Comparison of ENCODE assay signal across 8 cellular contexts in the genomic region with DNA sequence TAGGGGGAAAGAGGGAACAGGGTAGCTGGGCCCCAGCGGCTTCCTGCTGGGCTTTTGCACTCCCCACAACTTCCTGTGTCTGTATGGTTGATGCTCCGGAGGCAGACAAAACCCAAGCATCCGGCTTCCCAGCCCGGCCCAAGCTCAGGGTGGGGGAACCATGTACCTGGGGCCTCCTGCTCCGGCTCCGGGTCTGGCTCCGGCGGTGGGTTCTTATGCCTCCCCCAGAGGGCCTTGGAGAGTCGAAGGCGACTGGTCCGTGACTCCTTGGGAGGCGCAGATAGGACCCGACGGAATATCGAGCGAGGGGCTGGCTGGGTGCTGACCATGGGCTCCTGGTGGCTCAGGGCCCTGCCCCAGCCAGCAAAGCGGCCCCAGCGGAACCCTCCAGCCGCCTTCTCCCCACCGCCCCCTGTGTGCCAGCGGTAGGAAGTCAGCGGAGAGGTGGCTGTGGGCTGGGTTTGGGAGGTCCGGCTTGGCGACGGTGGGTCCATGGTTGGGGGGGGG. TPM values are rescaled to one million over a fixed set of nuclear protein-coding genes. Genes with fewer than 3 reads are reported as not detected.
DNase-seq lines count a peak whose midpoint lies in the region; ATAC-seq and TF ChIP-seq lines count a peak whose summit lies in the region.

No MANE protein-coding gene starts in this region.

- H3K4me3 Mint-ChIP-seq in activated T-cell treated with anti-CD3 and anti-CD28 coated beads, Interleukin-2, amount 50 U/mL, for 4 hours: peak overlapping the region; percentile 94

- 27 to 80% methylated on average over 1 to 21 of the region's 25 CpGs for WGBS in testis, 2 donors

- peaks cover 59% of the 10 kb centered on the region for H3K4me1 Mint-ChIP-seq in activated T-cell treated with anti-CD3 and anti-CD28 coated beads, Interleukin-2, amount 50 U/mL, for 4 hours (ENCODE audit: low read depth)

- H3K27me3 ChIP-seq in testis: no peaks in the 10 kb centered on the region

- no peaks in the 10 kb centered on the region for H3K36me3 ChIP-seq in testis (ENCODE audit: low read depth, missing control alignments)

- DNase-seq in NAMALWA (ENCODE audit: low spot score): peak; percentile 69
- DNase-seq in activated T-cell treated with anti-CD3 and anti-CD28 coated beads, Interleukin-2, amount 50 U/mL, for 4 hours: peak; percentile 71
- DNase-seq in left lobe of liver (ENCODE audit: low spot score): no peak
- peak; percentile 74 for DNase-seq in stimulated activated naive CD4-positive, alpha-beta T cell treated with Interleukin-2 at 50 U/mL for 16 hours (lab: John Stamatoyannopoulos, UW)
- no peak for DNase-seq in testis
- DNase-seq in NCI-H69 (lab: John Stamatoyannopoulos, UW): no peak

- H3K27ac ChIP-seq in testis: no peak overlapping the region

- H3K4me3 ChIP-seq in testis: peak overlapping the region in 1 of 2 donors; percentile 38

- TF ChIP-seq CTCF in testis (IDR thresholded peaks at IDR 0.05): no peak

- peaks cover 8% of the 10 kb centered on the region for H3K36me3 Mint-ChIP-seq in activated T-cell treated with anti-CD3 and anti-CD28 coated beads, Interleukin-2, amount 50 U/mL, for 4 hours (ENCODE audit: insufficient read depth)

- TF ChIP-seq POLR2A in testis (IDR thresholded peaks at IDR 0.05): no peak

- H3K9me3 ChIP-seq in testis: no peaks in the 10 kb centered on the region

- no peaks in the 10 kb centered on the region for H3K27me3 Mint-ChIP-seq in activated T-cell treated with anti-CD3 and anti-CD28 coated beads, Interleukin-2, amount 50 U/mL, for 4 hours (ENCODE audit: low read depth)

- ATAC-seq in GM18511 (IDR thresholded peaks at IDR 0.05; ENCODE audit: unreplicated experiment) (peak; percentile 46), left lobe of liver (peak; percentile 7), GM18873 (IDR thresholded peaks at IDR 0.05; ENCODE audit: low FRiP score, unreplicated experiment) (no peak)
- peak; percentile 79 to 84 for ATAC-seq in activated T-cell treated with anti-CD3 and anti-CD28 coated beads, Interleukin-2, amount 50 U/mL, for 4 hours

- H3K9me3 Mint-ChIP-seq in activated T-cell treated with anti-CD3 and anti-CD28 coated beads, Interleukin-2, amount 50 U/mL, for 4 hours: no peaks in the 10 kb centered on the region

- no peaks in the 10 kb centered on the region for H3K4me1 ChIP-seq in testis

- intact Hi-C loops in testis (cut with DNase I; ENCODE audit: low total_unique reads): no loop called here

RNA-seq across cellular contexts. Expression of gene RASAL3, which starts 0.4 kb away (rescaled TPM):
- 100 to 1,000 TPM in 2 of 3 donors, 10 to 100 TPM in 1; 91.0 to 112 (median 106) TPM for total RNA-seq in activated T-cell treated with anti-CD3 and anti-CD28 coated beads, Interleukin-2, amount 50 U/mL, for 4 hours
- 1.9 TPM for total RNA-seq in left lobe of liver
- total RNA-seq in testis: 1 to 10 TPM; 1.4 to 2.7 TPM
- 2.0 TPM for polyA plus RNA-seq in testis (ENCODE audit: insufficient read depth, low read depth, low replicate concordance)

RNA-seq across cellular contexts. Expression of gene WIZ, which starts 14.2 kb away (rescaled TPM):
- 10 to 100 TPM; 50.5 to 54.4 (median 53.8) TPM for total RNA-seq in activated T-cell treated with anti-CD3 and anti-CD28 coated beads, Interleukin-2, amount 50 U/mL, for 4 hours
- total RNA-seq in left lobe of liver (18.7 TPM), testis (100 to 1,000 TPM; 109 to 118 TPM)
- polyA plus RNA-seq in testis (ENCODE audit: insufficient read depth, low read depth, low replicate concordance): 66.2 TPM

RNA-seq across cellular contexts. Expression of gene PGLYRP2, which starts 15.4 kb away (rescaled TPM):
- under 1 TPM in 1 of 3 donors, not detected in 2; 0.08 TPM for total RNA-seq in activated T-cell treated with anti-CD3 and anti-CD28 coated beads, Interleukin-2, amount 50 U/mL, for 4 hours
- 65.8 TPM for total RNA-seq in left lobe of liver
- total RNA-seq in testis: 10 to 100 TPM; 43.7 to 44.4 TPM
- 27.8 TPM for polyA plus RNA-seq in testis (ENCODE audit: insufficient read depth, low read depth, low replicate concordance)

RNA-seq across cellular contexts. Expression of gene CYP4F22, which starts 44.4 kb away (rescaled TPM):
- total RNA-seq in activated T-cell treated with anti-CD3 and anti-CD28 coated beads, Interleukin-2, amount 50 U/mL, for 4 hours: under 1 TPM; 0.57 to 0.82 (median 0.78) TPM
- total RNA-seq in left lobe of liver (1.5 TPM), testis (1 to 10 TPM; 2.1 to 5.8 TPM)
- 2.5 TPM for polyA plus RNA-seq in testis (ENCODE audit: insufficient read depth, low read depth, low replicate concordance)

RNA-seq across cellular contexts. Expression of gene AKAP8L, which starts 45.1 kb away (rescaled TPM):
- total RNA-seq in activated T-cell treated with anti-CD3 and anti-CD28 coated beads, Interleukin-2, amount 50 U/mL, for 4 hours: 10 to 100 TPM; 65.3 to 67.6 (median 65.5) TPM
- 64.5 TPM for total RNA-seq in left lobe of liver
- total RNA-seq in testis: 100 to 1,000 TPM; 334 to 399 TPM
- 131 TPM for polyA plus RNA-seq in testis (ENCODE audit: insufficient read depth, low read depth, low replicate concordance)

Comparison
In these comparisons a context has a peak if more than half of its experiments do, and no peak if none do; other contexts are left out.
1. DNase-seq: peak in NAMALWA (single experiment), activated T-cell treated with anti-CD3 and anti-CD28 coated beads, Interleukin-2, amount 50 U/mL, for 4 hours (single experiment) and stimulated activated naive CD4-positive, alpha-beta T cell treated with Interleukin-2 at 50 U/mL for 16 hours (single experiment); none in left lobe of liver (single experiment), testis (single experiment) and NCI-H69 (single experiment).
2. RNA of gene RASAL3, which starts 0.4 kb away (total RNA-seq): 91.0 to 112 TPM in activated T-cell treated with anti-CD3 and anti-CD28 coated beads, Interleukin-2, amount 50 U/mL, for 4 hours; 1.4 to 2.7 TPM in testis and 1.9 TPM in left lobe of liver (single experiment); every median in the first group is over 10 times any median in the second.
3. RNA of gene PGLYRP2, which starts 15.4 kb away (total RNA-seq): 65.8 TPM in left lobe of liver (single experiment) and 43.7 to 44.4 TPM in testis; 0.08 TPM in activated T-cell treated with anti-CD3 and anti-CD28 coated beads, Interleukin-2, amount 50 U/mL, for 4 hours; every median in the first group is over 10 times any median in the second.